In the genomic region with DNA sequence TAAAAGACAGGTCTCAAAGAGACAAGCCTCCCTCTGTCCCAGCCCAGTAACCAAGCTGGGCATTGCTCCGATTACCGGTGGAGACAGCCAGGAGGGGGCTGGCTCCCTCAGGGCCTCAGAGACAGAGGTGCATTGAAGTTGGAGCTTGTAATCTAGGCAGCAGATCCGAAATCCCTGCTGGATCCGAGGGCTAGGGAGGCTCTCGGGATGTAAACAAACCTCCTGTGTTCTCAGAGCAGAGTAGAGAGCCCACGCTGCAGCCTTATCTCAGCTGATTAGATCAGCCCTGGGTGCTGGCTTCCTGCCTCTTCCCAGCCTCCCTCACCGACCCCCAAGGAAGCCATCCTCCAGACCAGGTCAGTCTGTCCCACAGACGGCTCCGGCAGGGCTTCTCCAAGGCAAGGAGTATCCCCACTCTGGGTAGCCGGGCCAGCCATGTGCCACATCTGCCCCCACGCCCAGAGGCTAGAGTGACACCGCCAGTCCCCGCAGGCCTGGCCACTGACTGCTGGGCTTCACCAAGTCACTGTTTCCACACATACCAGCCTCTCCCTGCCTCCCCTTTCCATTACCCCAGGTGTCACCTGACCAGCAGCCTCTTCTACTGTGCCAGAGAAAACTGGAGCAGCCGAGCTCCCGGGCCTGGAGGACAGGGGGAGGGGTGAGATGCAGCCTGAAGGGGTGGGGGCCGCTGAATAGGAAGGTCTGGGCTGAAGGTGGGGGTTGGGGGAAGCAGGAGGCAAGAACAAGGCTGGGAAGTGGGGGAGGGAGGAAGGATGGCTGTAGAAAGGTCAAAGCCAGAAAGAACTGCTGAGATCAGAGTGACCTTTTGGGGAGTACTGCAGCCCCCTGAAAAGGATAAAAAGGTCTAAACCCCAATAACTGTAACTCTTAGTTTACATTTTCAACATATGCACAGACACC, we compare ENCODE assay signal across 8 cellular contexts. TPM values are rescaled to one million over a fixed set of nuclear protein-coding genes. Genes with fewer than 3 reads are reported as not detected.
DNase-seq lines count a peak whose midpoint lies in the region; ATAC-seq and TF ChIP-seq lines count a peak whose summit lies in the region.

No MANE protein-coding gene starts in this region.

- no peaks in the 10 kb centered on the region for H3K9me3 Mint-ChIP-seq in Calu3 (ENCODE audit: low read depth, unreplicated experiment)

- peak overlapping the region; percentile 95 for H3K4me3 Mint-ChIP-seq in Calu3 (ENCODE audit: low read depth, unreplicated experiment)

- intact Hi-C loops in Calu3 (cut with micrococcal nuclease; ENCODE audit: unreplicated experiment), result no loop called here

- BruUV-seq in Calu3 (replicated peaks; lab: Mats Ljungman, UMichigan), result no TSS peak

- DNase-seq in Calu3, result peak; percentile 80
- peak; percentile 44 for DNase-seq in OCI-M1 (lab: John Stamatoyannopoulos, UW)
- DNase-seq in epithelial cell of prostate (ENCODE audit: low read depth, low spot score), result no peak
- DNase-seq in mucosa of gallbladder (ENCODE audit: low spot score), result peak; percentile 88
- no peak for DNase-seq in NCI-H2171 treated with DMSO at 0.1 percent for 48 hours (lab: John Stamatoyannopoulos, UW)

- H3K27ac ChIP-seq in epithelial cell of prostate, result peak overlapping the region; percentile 97

- H3K27me3 Mint-ChIP-seq in Calu3 (ENCODE audit: unreplicated experiment), result no peaks in the 10 kb centered on the region

- CTCF ChIA-PET in Calu3 (lab: Charles Lee), result interaction anchor here (0.5 to 6.0 kb wide), 10 partner anchors 11 to 988 kb away, joined by 3 to 57 read pairs (median 5); a partner anchor contains a TSS

- no peak for ATAC-seq in HG02678 (IDR thresholded peaks at IDR 0.05; ENCODE audit: unreplicated experiment)
- ATAC-seq in HG03565 (IDR thresholded peaks at IDR 0.05; ENCODE audit: unreplicated experiment), result no peak
- ATAC-seq in HG03432 (IDR thresholded peaks at IDR 0.05; ENCODE audit: unreplicated experiment), result no peak

- peak overlapping the region; percentile 99 for H3K27ac Mint-ChIP-seq in Calu3 (ENCODE audit: unreplicated experiment)

- peaks cover 90% of the 10 kb centered on the region for H3K4me1 Mint-ChIP-seq in Calu3 (ENCODE audit: low read depth, unreplicated experiment)

- no peak for TF ChIP-seq CTCF in Calu3 (IDR thresholded peaks at IDR 0.05; ENCODE audit: unreplicated experiment)

- peaks cover 98% of the 10 kb centered on the region for H3K36me3 Mint-ChIP-seq in Calu3 (ENCODE audit: insufficient read depth, unreplicated experiment)

RNA-seq across cellular contexts. Expression of a gene that starts 6.0 kb away (rescaled TPM):
- total RNA-seq in Calu3 (2022) (238 and 256 TPM in 2 replicates), mucosa of gallbladder (118 TPM)

RNA-seq across cellular contexts. Expression of a gene that starts 20.8 kb away (rescaled TPM):
- 42.1 and 45.5 TPM in 2 replicates for total RNA-seq in Calu3 (2022)
- total RNA-seq in mucosa of gallbladder, result 41.3 TPM

RNA-seq across cellular contexts. Expression of a gene that starts 34.1 kb away (rescaled TPM):
- total RNA-seq in Calu3 (2022), result 0.17 and 0.29 TPM in 2 replicates
- 0.09 TPM for total RNA-seq in mucosa of gallbladder

RNA-seq across cellular contexts. Expression of a gene that starts 35.6 kb away (rescaled TPM):
- total RNA-seq in Calu3 (2022), result not detected in 2 replicates
- 0.26 TPM for total RNA-seq in mucosa of gallbladder

RNA-seq across cellular contexts. Expression of a gene that starts 35.9 kb away (rescaled TPM):
- total RNA-seq in Calu3 (2022) (0.52 and 0.88 TPM in 2 replicates), mucosa of gallbladder (not detected)

Comparison
In these comparisons a context has a peak if more than half of its experiments do, and no peak if none do; other contexts are left out.
1. DNase-seq: peak in Calu3 (single experiment), OCI-M1 (single experiment) and mucosa of gallbladder (single experiment); none in epithelial cell of prostate (single experiment) and NCI-H2171 treated with DMSO at 0.1 percent for 48 hours (single experiment).